In the genomic region with DNA sequence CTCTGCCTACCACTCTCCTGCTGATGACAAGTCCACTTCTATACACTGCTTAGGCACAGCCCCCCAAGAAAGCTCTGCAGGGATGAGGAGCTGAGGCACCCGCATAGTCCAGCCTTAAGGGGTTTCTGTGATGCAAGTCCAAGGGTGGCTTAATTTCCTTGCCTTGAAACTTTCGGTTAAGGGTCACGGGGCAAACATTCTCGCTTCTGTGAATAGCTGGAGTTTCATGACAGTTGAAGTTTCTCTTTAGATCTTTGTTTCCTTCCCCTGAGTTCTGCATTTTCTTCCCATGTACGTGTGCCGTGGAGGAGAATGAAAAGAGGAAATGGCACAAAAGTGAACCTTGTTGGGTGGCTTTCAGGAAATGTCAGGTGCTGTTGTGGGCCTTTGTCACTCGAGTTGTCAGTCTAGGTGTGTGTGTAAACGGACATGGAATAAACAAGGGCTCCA, we compare ENCODE assay signal across 8 cellular contexts. TPM values are rescaled to one million over a fixed set of nuclear protein-coding genes. Genes with fewer than 3 reads are reported as not detected.
DNase-seq lines count a peak whose midpoint lies in the region; ATAC-seq lines count a peak whose summit lies in the region.

No MANE protein-coding gene starts in this region.

- ATAC-seq in GM18499 (IDR thresholded peaks at IDR 0.05; ENCODE audit: insufficient read depth, unreplicated experiment) (peak; percentile 74), GM21528 (IDR thresholded peaks at IDR 0.05; ENCODE audit: low FRiP score, unreplicated experiment) (peak; percentile 78)

- DNase-seq in KG1 (lab: John Stamatoyannopoulos, UW) = peak; percentile 72
- DNase-seq in left kidney (ENCODE audit: low read depth, low spot score) = peak; percentile 10
- no peak for DNase-seq in NCI-H1694 treated with DMSO at 0.1 percent for 48 hours (lab: John Stamatoyannopoulos, UW)
- DNase-seq in NCI-H2107 treated with DMSO at 0.1 percent for 48 hours (lab: John Stamatoyannopoulos, UW; ENCODE audit: unreplicated experiment) = no peak
- no peak for DNase-seq in SW 1271 (lab: John Stamatoyannopoulos, UW)
- no peak for DNase-seq in dermis blood vessel endothelial cell

RNA-seq across cellular contexts. Expression of gene GPR160, which starts 7.0 kb away (rescaled TPM):
- 7.7 and 11.2 TPM in 2 replicates for total RNA-seq in dermis blood vessel endothelial cell

Comparison
In these comparisons a context has a peak if more than half of its experiments do, and no peak if none do; other contexts are left out.
1. DNase-seq: peak in KG1 (single experiment) and left kidney (single experiment); none in NCI-H1694 treated with DMSO at 0.1 percent for 48 hours (single experiment), NCI-H2107 treated with DMSO at 0.1 percent for 48 hours (single experiment), SW 1271 (0 of 2) and dermis blood vessel endothelial cell (single experiment).